ENCODE assay signal across 20 cellular contexts in the genomic region with DNA sequence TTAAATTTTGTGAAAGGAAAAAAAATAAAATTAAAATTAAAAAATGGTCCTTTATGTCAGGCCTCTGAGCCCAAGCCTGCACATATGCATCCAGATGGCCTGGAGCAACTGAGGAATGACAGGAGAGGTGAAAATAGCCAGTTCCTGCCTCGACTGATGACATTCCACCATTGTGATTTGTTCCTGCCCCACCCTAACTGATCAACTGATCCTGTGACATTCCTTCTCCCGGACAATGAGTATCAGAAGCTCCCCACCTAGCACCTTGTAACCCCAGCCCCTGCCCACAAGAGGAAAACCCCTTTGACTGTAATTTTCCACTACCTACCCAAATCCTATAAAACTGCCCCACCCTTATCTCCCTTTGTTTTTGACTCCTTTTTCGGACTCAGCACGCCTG.
"Had no signal": no experiment of that assay in that cellular context is flagged by ENCODE, and none has a peak within 500 bp of the region (broad histone marks: within the 10 kb centered on the region; RNA-seq: fewer than 3 reads in every experiment).

No MANE protein-coding gene starts in this region.

- H3K36me3 ChIP-seq: colonic mucosa, esophagus muscularis mucosa, gastrocnemius medialis, heart right ventricle, left lung, lower lobe of right lung had no signal

- H3K4me1 Mint-ChIP-seq: memory B cell; mesothelial cell of epicardium; naive B cell; naive thymus-derived CD8-positive, alpha-beta T cell had no signal

- H3K27ac Mint-ChIP-seq: dendritic cell treated with granulocyte-macrophage colony-stimulating factor and Interleukin-4, amounts not matched to agents 40 ng/mL and 50 ng/mL, for 4 days; effector memory CD8-positive, alpha-beta T cell; memory B cell; mesothelial cell of epicardium; naive B cell; naive thymus-derived CD8-positive, alpha-beta T cell had no signal

- H3K27me3 ChIP-seq: colonic mucosa, gastrocnemius medialis, heart right ventricle, left lung had no signal

- H3K9me3 Mint-ChIP-seq: dendritic cell treated with granulocyte-macrophage colony-stimulating factor and Interleukin-4, amounts not matched to agents 40 ng/mL and 50 ng/mL, for 4 days had no signal

- H3K27me3 Mint-ChIP-seq: dendritic cell treated with granulocyte-macrophage colony-stimulating factor and Interleukin-4, amounts not matched to agents 40 ng/mL and 50 ng/mL, for 4 days; effector memory CD8-positive, alpha-beta T cell; memory B cell; naive B cell; naive thymus-derived CD8-positive, alpha-beta T cell had no signal

- H3K27ac ChIP-seq: colonic mucosa, esophagus muscularis mucosa, gastrocnemius medialis, heart right ventricle, left lung, lower lobe of right lung had no signal

- H3K36me3 Mint-ChIP-seq: memory B cell, mesothelial cell of epicardium, naive B cell had no signal

- DNase-seq: colonic mucosa; cortex of kidney; effector CD8-positive, alpha-beta T cell; effector memory CD8-positive, alpha-beta T cell; foreskin melanocyte; gastrocnemius medialis; head of caudate nucleus; heart right ventricle; hippocampal formation; left cardiac atrium; left lung; left ventricle myocardium superior; lower lobe of right lung; mucosa of descending colon; naive B cell; naive thymus-derived CD8-positive, alpha-beta T cell had no signal

- H3K9me3 ChIP-seq: colonic mucosa, esophagus muscularis mucosa, gastrocnemius medialis, left lung, lower lobe of right lung, mucosa of descending colon had no signal

- H3K4me1 ChIP-seq: colonic mucosa, esophagus muscularis mucosa, gastrocnemius medialis, heart right ventricle, left lung, lower lobe of right lung had no signal

- H3K4me3 Mint-ChIP-seq: dendritic cell treated with granulocyte-macrophage colony-stimulating factor and Interleukin-4, amounts not matched to agents 40 ng/mL and 50 ng/mL, for 4 days; effector memory CD8-positive, alpha-beta T cell; memory B cell; mesothelial cell of epicardium; naive thymus-derived CD8-positive, alpha-beta T cell had no signal

- H3K4me3 ChIP-seq: colonic mucosa, esophagus muscularis mucosa, gastrocnemius medialis, heart right ventricle, left lung, lower lobe of right lung, mucosa of descending colon had no signal
